ENCODE assay signal across 7 cellular contexts in genomic region chr1:183634429-183635065, GRCh38. TPM values are rescaled to one million over a fixed set of nuclear protein-coding genes. Genes with fewer than 3 reads are reported as not detected.
A peak's percentile ranks its signal among the peaks of the same experiment; 100 is the strongest.
DNase-seq lines count a peak whose midpoint lies in the region; ATAC-seq, FAIRE-seq and TF ChIP-seq lines count a peak whose summit lies in the region.

No MANE protein-coding gene starts in this region.

- H3K27me3 ChIP-seq in SJSA1 (replicated peaks), result no peaks in the 10 kb centered on the region
- H3K27me3 ChIP-seq in small intestine (ENCODE audit: control insufficient read depth in 2 of 2, insufficient read depth in 2 of 2, low read length in 2 of 2), result no peaks in the 10 kb centered on the region

- H3K27ac ChIP-seq in SJSA1, result peak overlapping the region; percentile 62
- H3K27ac ChIP-seq in small intestine (ENCODE audit: low read depth in 1 of 2, low read length in 1 of 2), result peak overlapping the region; percentile 93 to 94

- H3K9me3 ChIP-seq in SJSA1 (replicated peaks), result no peaks in the 10 kb centered on the region
- no peaks in the 10 kb centered on the region for H3K9me3 ChIP-seq in small intestine (ENCODE audit: control insufficient read depth, low read depth)

- H3K4me1 ChIP-seq in SJSA1 (replicated peaks) (peaks cover 3% of the 10 kb centered on the region), small intestine (ENCODE audit: control insufficient read depth in 2 of 2, insufficient read depth in 1 of 2, low read depth in 1 of 2, low read length in 1 of 2) (peaks cover 0 to 5% of the 10 kb centered on the region in 2 donors)

- no peak for DNase-seq in H54 (ENCODE audit: insufficient read length, low spot score)
- peak in 1 of 2 experiments; percentile 19 for DNase-seq in SJSA1 (ENCODE audit: low read depth in 1 of 2, low spot score in 2 of 2)
- no peak for DNase-seq in foreskin fibroblast
- DNase-seq in small intestine, result no peak
- no peak for DNase-seq in stimulated activated CD4-positive, alpha-beta T cell treated with anti-CD3 and anti-CD28 coated beads, Interleukin-4, amount 100 ng/mL, for 24 hours
- DNase-seq in NCI-H524 treated with DMSO at 0.1 percent for 48 hours (lab: John Stamatoyannopoulos, UW), result no peak

- 0 to 1% (median 1%) methylated on average over 10 of the region's 10 CpGs for WGBS in small intestine, 3 donors

- H3K4me3 ChIP-seq in SJSA1 (peak overlapping the region; percentile 59), foreskin fibroblast (ENCODE audit: low read depth in 1 of 2, low read length in 2 of 2) (peak overlapping the region; percentile 84 to 88), small intestine (ENCODE audit: low read depth in 1 of 2, low read length in 2 of 2) (peak overlapping the region; percentile 79 to 99)

- TF ChIP-seq CTCF in foreskin fibroblast (IDR thresholded peaks at IDR 0.05; ENCODE audit: low read depth, low read length), result no peak

- ATAC-seq in HG02588 (IDR thresholded peaks at IDR 0.05; ENCODE audit: unreplicated experiment), result no peak

- no peak for TF ChIP-seq POLR2A in H54 (IDR thresholded peaks at IDR 0.05; ENCODE audit: low read depth, low read length)

- H3K36me3 ChIP-seq in SJSA1, result peaks cover 31% of the 10 kb centered on the region
- H3K36me3 ChIP-seq in small intestine (ENCODE audit: control insufficient read depth in 2 of 2, insufficient read depth in 2 of 2, low read length in 2 of 2), result no peaks in the 10 kb centered on the region

- peak; percentile 52 for FAIRE-seq in H54 (lab: Jason Lieb, UNC)
- FAIRE-seq in small intestine (lab: Jason Lieb, UNC), result no peak

RNA-seq across cellular contexts. Expression of gene ARPC5, which starts 1.0 kb away (rescaled TPM):
- total RNA-seq in SJSA1 (2014; rRNA removed; shearing (Covaris generic)), result 444 and 568 TPM in 2 replicates
- 100 to 1,000 TPM; 125 to 140 (median 126) TPM for polyA plus RNA-seq in small intestine

RNA-seq across cellular contexts. Expression of gene APOBEC4, which starts 18.6 kb away (rescaled TPM):
- total RNA-seq in SJSA1 (2014; rRNA removed; shearing (Covaris generic)), result not detected in 2 replicates
- under 1 TPM in 2 of 3 donors, not detected in 1; 0.01 to 0.22 TPM for polyA plus RNA-seq in small intestine

RNA-seq across cellular contexts. Expression of gene NCF2, which starts 44.3 kb away (rescaled TPM):
- total RNA-seq in SJSA1 (2014; rRNA removed; shearing (Covaris generic)), result 0.24 TPM in 1 of 2 replicates, not detected in the other
- 1 to 10 TPM in 2 of 3 donors, under 1 TPM in 1; 0.89 to 4.9 (median 3.3) TPM for polyA plus RNA-seq in small intestine
